ENCODE assay signal across 1 cellular context in the genomic region with DNA sequence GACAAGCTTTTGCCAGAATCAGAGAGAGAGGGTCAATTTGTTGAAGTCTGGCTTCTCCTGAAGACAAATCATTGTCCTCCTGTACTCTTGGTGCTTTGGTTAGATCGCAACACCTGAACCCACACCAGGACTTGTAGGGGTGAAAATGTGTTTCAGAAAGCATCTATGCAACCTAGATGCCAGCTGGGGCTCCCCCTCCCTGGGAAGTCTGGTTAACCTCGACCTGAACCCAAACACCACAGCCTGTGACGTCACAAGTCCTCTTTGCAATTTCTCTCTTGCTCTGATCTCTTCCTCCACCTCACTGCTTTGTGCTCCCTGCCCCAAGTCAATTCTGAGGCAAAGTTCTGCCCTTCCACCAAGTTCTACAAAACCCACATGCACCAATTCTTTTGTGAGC.
TF ChIP-seq lines count a peak whose summit lies in the region.

No MANE protein-coding gene starts in this region.

TF ChIP-seq in WTC11, 78 proteins besides CTCF, POLR2A, EP300 and RAD21 (continued from another document):
- no peak for TF ChIP-seq CREM (CRISPR knock-in tag; IDR thresholded peaks at IDR 0.05)
- TF ChIP-seq AFF4 (CRISPR knock-in tag; IDR thresholded peaks at IDR 0.05; ENCODE audit: borderline replicate concordance) = no peak
